1 cellular context compared by ENCODE assay signal in the genomic region with DNA sequence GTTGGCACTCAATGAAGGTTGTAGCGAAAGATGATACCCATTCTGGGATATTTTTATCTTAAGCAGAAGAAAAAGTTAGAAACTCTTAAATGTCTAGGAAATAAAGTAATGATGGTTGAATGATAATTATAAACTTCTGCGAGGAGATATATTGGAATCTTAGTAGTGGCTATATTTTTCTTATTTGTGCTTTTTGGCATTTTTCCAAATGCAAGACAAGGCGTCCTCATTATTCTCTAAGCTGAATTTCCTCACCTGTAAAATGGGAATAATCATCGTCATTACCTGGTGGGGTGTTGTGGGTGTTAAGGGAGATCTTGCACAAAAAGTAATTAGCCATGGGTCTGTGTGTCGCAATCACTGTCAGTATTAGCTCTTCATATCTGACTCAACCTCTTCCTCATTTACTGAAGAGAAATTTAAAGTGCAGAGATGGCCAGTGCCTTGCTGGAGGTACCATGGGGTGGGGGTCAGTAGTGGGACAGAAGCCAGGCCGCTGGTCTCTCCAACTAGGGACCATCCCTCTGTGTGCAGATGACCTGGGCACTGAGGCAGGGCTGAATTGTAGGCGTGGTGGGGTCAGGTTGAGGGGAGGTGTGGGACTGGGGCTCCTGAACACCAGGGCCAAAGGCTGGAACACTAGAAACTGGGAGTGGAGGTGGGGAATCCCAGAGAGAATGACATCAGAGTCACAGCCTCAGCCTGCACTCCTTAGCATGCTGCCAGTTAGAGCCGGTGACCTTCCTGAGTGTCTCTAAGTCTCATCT.
TF ChIP-seq lines count a peak whose summit lies in the region.

No MANE protein-coding gene starts in this region.

TF ChIP-seq in K562, 482 proteins besides CTCF, POLR2A, EP300 and RAD21:
- TF ChIP-seq, protein P1, sequence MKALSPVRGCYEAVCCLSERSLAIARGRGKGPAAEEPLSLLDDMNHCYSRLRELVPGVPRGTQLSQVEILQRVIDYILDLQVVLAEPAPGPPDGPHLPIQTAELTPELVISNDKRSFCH (CRISPR knock-in tag; IDR thresholded peaks at IDR 0.05): no peak
- TF ChIP-seq, protein P1 (tag; IDR thresholded peaks at IDR 0.05): no peak
- peak; percentile 97 for TF ChIP-seq CEBPB (tag; IDR thresholded peaks at IDR 0.05)
- peak; percentile 85 for TF ChIP-seq NFIC (IDR thresholded peaks at IDR 0.05)
- TF ChIP-seq NFIX (CRISPR knock-in tag; IDR thresholded peaks at IDR 0.05; ENCODE audit: low read depth): peak; percentile 30; the same call in 1 of the 2 replicates
- peak; percentile 72 for TF ChIP-seq CEBPG (CRISPR knock-in tag; IDR thresholded peaks at IDR 0.05)
- peak; percentile 66 to 84 for TF ChIP-seq CEBPG (tag; conservative IDR thresholded peaks at IDR 0.05 in 1 of 2, IDR thresholded peaks at IDR 0.05 in 1 of 2)
- TF ChIP-seq ARNT (IDR thresholded peaks at IDR 0.05): no peak
- no peak for TF ChIP-seq TCFL5 (CRISPR knock-in tag; conservative IDR thresholded peaks at IDR 0.05)
